Comparison of ENCODE assay signal across 1 cellular context in genomic region chr2:8412586-8412985, GRCh38.
TF ChIP-seq lines count a peak whose summit lies in the region.

No MANE protein-coding gene starts in this region.

TF ChIP-seq in H1, 55 proteins besides CTCF, POLR2A, EP300 and RAD21 (continued from another document):
- TF ChIP-seq CHD7 (IDR thresholded peaks at IDR 0.05; ENCODE audit: insufficient replicate concordance, low read length) (no peak), CEBPB (IDR thresholded peaks at IDR 0.05; ENCODE audit: low read depth, low read length) (no peak), SRF (IDR thresholded peaks at IDR 0.05; ENCODE audit: low read depth, low read length) (no peak), POLR2AphosphoS5 (IDR thresholded peaks at IDR 0.05; ENCODE audit: low read depth, low read length) (no peak)
TF ChIP-seq in H1: peak in this region for 0.
